Comparison of ENCODE assay signal across 31 cellular contexts in genomic region chr2:23632831-23633395, GRCh38.
"Had no signal": no experiment of that assay in that cellular context is flagged by ENCODE, and none has a peak within 500 bp of the region (broad histone marks: within the 10 kb centered on the region; RNA-seq: fewer than 3 reads in every experiment).

No MANE protein-coding gene starts in this region.

- H3K4me1 ChIP-seq: adrenal gland, breast epithelium, foreskin keratinocyte had no signal

- H3K4me3 ChIP-seq: adrenal gland, ascending aorta, breast epithelium, cardiac muscle cell, esophagus muscularis mucosa, gastrocnemius medialis had no signal

- DNase-seq: activated CD4-positive, alpha-beta memory T cell treated with anti-CD3 and anti-CD28 coated beads for 36 hours; activated CD4-positive, alpha-beta T cell treated with anti-CD3 and anti-CD28 coated beads for 36 hours; activated CD4-positive, alpha-beta T cell treated with anti-CD3 and anti-CD28 coated beads, Interleukin-2, amount 10 ng/mL, durations not matched to agents 24 days and 14 days; activated CD4-positive, CD25-positive, alpha-beta regulatory T cell; activated CD4-positive, CD25-positive, alpha-beta regulatory T cell treated with anti-CD3 and anti-CD28 coated beads, Interleukin-2, amount 50 U/mL, for 72 hours; activated CD8-positive, alpha-beta memory T cell treated with anti-CD3 and anti-CD28 coated beads, Interleukin-2, amount 10 ng/mL, durations not matched to agents 7 days and 5 days; activated CD8-positive, alpha-beta memory T cell treated with anti-CD3 and anti-CD28 coated beads, Interleukin-2, amount 50 U/mL, for 4 hours; activated CD8-positive, alpha-beta T cell treated with anti-CD3 and anti-CD28 coated beads, Interleukin-2, amount 10 ng/mL, durations not matched to agents 7 days and 5 days; activated effector memory CD4-positive, alpha-beta T cell treated with anti-CD3 and anti-CD28 coated beads, Interleukin-2, amount 50 U/mL, for 16 hours; activated naive CD4-positive, alpha-beta T cell treated with anti-CD3 and anti-CD28 coated beads for 36 hours; activated naive CD8-positive, alpha-beta T cell treated with anti-CD3 and anti-CD28 coated beads for 36 hours; activated naive CD8-positive, alpha-beta T cell treated with anti-CD3 and anti-CD28 coated beads, Interleukin-2, amount 50 U/mL, for 24 hours; activated T-cell treated with anti-CD3 and anti-CD28 coated beads, Interleukin-2, amount 50 U/mL, for 1 hour; activated T-cell treated with anti-CD3 and anti-CD28 coated beads, Interleukin-2, amount 50 U/mL, for 48 hours; adrenal gland; amygdala; cortex of kidney; dermis blood vessel endothelial cell; effector CD4-positive, alpha-beta T cell; effector memory CD8-positive, alpha-beta T cell; erythroblast; foreskin keratinocyte; gastrocnemius medialis; glutamatergic neuron; T-helper 1 cell; T-helper 17 cell; T1000 had no signal

- H3K9me3 ChIP-seq: adrenal gland, ascending aorta, breast epithelium, esophagus muscularis mucosa, gastrocnemius medialis had no signal

- H3K36me3 ChIP-seq: adrenal gland, ascending aorta, breast epithelium, cardiac muscle cell, esophagus muscularis mucosa, gastrocnemius medialis had no signal

- ATAC-seq: activated CD4-positive, alpha-beta T cell treated with anti-CD3 and anti-CD28 coated beads for 36 hours; activated CD8-positive, alpha-beta memory T cell treated with anti-CD3 and anti-CD28 coated beads, Interleukin-2, amount 10 ng/mL, durations not matched to agents 7 days and 5 days; activated CD8-positive, alpha-beta T cell treated with anti-CD3 and anti-CD28 coated beads, Interleukin-2, amount 10 ng/mL, durations not matched to agents 7 days and 5 days; activated naive CD8-positive, alpha-beta T cell treated with anti-CD3 and anti-CD28 coated beads, Interleukin-2, amount 50 U/mL, for 24 hours; effector memory CD8-positive, alpha-beta T cell; foreskin keratinocyte; gastrocnemius medialis; T-helper 17 cell had no signal

- H3K27me3 ChIP-seq: adrenal gland, ascending aorta, breast epithelium, cardiac muscle cell, esophagus muscularis mucosa, foreskin keratinocyte, gastrocnemius medialis had no signal

- H3K27ac ChIP-seq: adrenal gland, ascending aorta, breast epithelium, cardiac muscle cell, esophagus muscularis mucosa, foreskin keratinocyte, gastrocnemius medialis had no signal
